In genomic region chr13:73062368-73062767, GRCh38 we compare ENCODE assay signal across 20 cellular contexts. TPM values are rescaled to one million over a fixed set of nuclear protein-coding genes. Genes with fewer than 3 reads are reported as not detected.
A peak's percentile ranks its signal among the peaks of the same experiment; 100 is the strongest.
DNase-seq lines count a peak whose midpoint lies in the region; ATAC-seq, FAIRE-seq and TF ChIP-seq lines count a peak whose summit lies in the region.
"Had no signal": no experiment of that assay in that cellular context is flagged by ENCODE, and none has a peak within 500 bp of the region (broad histone marks: within the 10 kb centered on the region; RNA-seq: fewer than 3 reads in every experiment).

No MANE protein-coding gene starts in this region.

- peak overlapping the region; percentile 83 for H3K4me2 ChIP-seq in keratinocyte (ENCODE audit: control insufficient read depth, extremely low read depth, insufficient read depth, low read depth, low read length)

- H3K4me1 Mint-ChIP-seq in activated T-cell treated with anti-CD3 and anti-CD28 coated beads, Interleukin-2, amount 50 U/mL, for 4 hours (ENCODE audit: low read depth): peaks cover 18% of the 10 kb centered on the region

- H3K27me3 ChIP-seq in keratinocyte (ENCODE audit: control insufficient read depth, extremely low read depth, insufficient read depth, low read length): no peaks in the 10 kb centered on the region
- H3K27me3 ChIP-seq in prostate gland (replicated peaks; ENCODE audit: insufficient read depth): no peaks in the 10 kb centered on the region
- H3K27me3 ChIP-seq: esophagus muscularis mucosa had no signal

- H3K9ac ChIP-seq in keratinocyte (ENCODE audit: control insufficient read depth, extremely low read depth, insufficient read depth, low read length): peak overlapping the region; percentile 96

- H3K36me3 ChIP-seq in keratinocyte (ENCODE audit: control insufficient read depth in 2 of 2, extremely low read depth in 1 of 2, insufficient read depth in 2 of 2, low read length in 2 of 2) (peaks cover 8 to 33% of the 10 kb centered on the region in 2 experiments), prostate gland (no peaks in the 10 kb centered on the region)

- no peaks in the 10 kb centered on the region for H3K36me3 Mint-ChIP-seq in activated T-cell treated with anti-CD3 and anti-CD28 coated beads, Interleukin-2, amount 50 U/mL, for 4 hours (ENCODE audit: insufficient read depth)
- H3K36me3 Mint-ChIP-seq: IgD-negative memory B cell had no signal

- H3K27ac ChIP-seq in keratinocyte (ENCODE audit: control insufficient read depth, insufficient read depth, low read length) (peak overlapping the region; percentile 97), prostate gland (peak overlapping the region; percentile 85 to 89)
- H3K27ac ChIP-seq: 22Rv1, esophagus muscularis mucosa had no signal

- no peaks in the 10 kb centered on the region for H3K9me1 ChIP-seq in keratinocyte (ENCODE audit: control insufficient read depth, extremely low read depth, insufficient read depth, low read length)

- H3K4me3 ChIP-seq in keratinocyte (ENCODE audit: control insufficient read depth in 2 of 3, extremely low read depth in 1 of 3, insufficient read depth in 2 of 3, low read depth in 1 of 3, low read length in 3 of 3) (peak overlapping the region; percentile 71 to 97 (median 94)), prostate gland (peak overlapping the region in 1 of 2 donors; percentile 88)

- no peaks in the 10 kb centered on the region for H3K9me3 Mint-ChIP-seq in activated T-cell treated with anti-CD3 and anti-CD28 coated beads, Interleukin-2, amount 50 U/mL, for 4 hours
- H3K9me3 Mint-ChIP-seq: IgD-negative memory B cell had no signal

- dilution Hi-C loops in keratinocyte (cut with MboI; ENCODE audit: extremely low pct_ligation_motif_present, low sequenced_read_pairs): no loop called here

- H3K4me3 Mint-ChIP-seq in activated T-cell treated with anti-CD3 and anti-CD28 coated beads, Interleukin-2, amount 50 U/mL, for 4 hours: no peak overlapping the region

- ATAC-seq in activated T-cell treated with anti-CD3 and anti-CD28 coated beads, Interleukin-2, amount 50 U/mL, for 4 hours: no peak
- ATAC-seq: mucosa of descending colon had no signal

- H2AFZ ChIP-seq in keratinocyte (ENCODE audit: control insufficient read depth, low read length): no peak overlapping the region

- H3K27me3 Mint-ChIP-seq in activated T-cell treated with anti-CD3 and anti-CD28 coated beads, Interleukin-2, amount 50 U/mL, for 4 hours (ENCODE audit: low read depth): peaks cover 10% of the 10 kb centered on the region

- peaks cover 92% of the 10 kb centered on the region for H3K79me2 ChIP-seq in keratinocyte (ENCODE audit: control insufficient read depth, insufficient read depth, low read length)

- H3K4me1 ChIP-seq in keratinocyte (ENCODE audit: control insufficient read depth, extremely low read depth, insufficient read depth, low read length) (peaks cover 50% of the 10 kb centered on the region), prostate gland (replicated peaks) (peaks cover 5% of the 10 kb centered on the region)

- H4K20me1 ChIP-seq in keratinocyte (ENCODE audit: control insufficient read depth, extremely low read depth, insufficient read depth, low read length): peaks cover 7% of the 10 kb centered on the region

- WGBS in prostate gland: 68% methylated on average over 6 of the region's 6 CpGs

- no peaks in the 10 kb centered on the region for H3K9me3 ChIP-seq in keratinocyte (ENCODE audit: control insufficient read depth, low read depth, low read length)
- no peaks in the 10 kb centered on the region for H3K9me3 ChIP-seq in prostate gland
- H3K9me3 ChIP-seq: esophagus muscularis mucosa, mucosa of descending colon had no signal

- TF ChIP-seq CTCF in keratinocyte (optimal IDR thresholded peaks at IDR 0.05 in 1 of 3, IDR thresholded peaks at IDR 0.05 in 1 of 3, conservative IDR thresholded peaks at IDR 0.05 in 1 of 3; ENCODE audit: extremely low read depth in 1 of 3, insufficient read depth in 2 of 3, low read length in 3 of 3) (no peak), prostate gland (IDR thresholded peaks at IDR 0.05) (no peak)

- DNase-seq in NCI-H748 (lab: John Stamatoyannopoulos, UW; ENCODE audit: unreplicated experiment): peak; percentile 22
- no peak for DNase-seq in NCI-H748 treated with DMSO at 0.1 percent for 48 hours (lab: John Stamatoyannopoulos, UW)
- DNase-seq in keratinocyte (ENCODE audit: low read depth, low spot score): no peak
- no peak for DNase-seq in prostate gland (ENCODE audit: low spot score)
- DNase-seq in activated naive CD4-positive, alpha-beta T cell treated with anti-CD3 and anti-CD28 coated beads, Interleukin-2, amount 50 U/mL, for 16 hours: no peak
- DNase-seq in central memory CD4-positive, alpha-beta T cell: no peak
- no peak for DNase-seq in activated T-cell treated with anti-CD3 and anti-CD28 coated beads, Interleukin-2, amount 50 U/mL, for 4 hours
- no peak for DNase-seq in mesenteric fat pad (ENCODE audit: low spot score)
- DNase-seq: activated gamma-delta T cell treated with Interleukin-2 at 50 U/mL for 16 hours, aorta, C1 segment of cervical spinal cord, cortex of kidney, DND-41, NCI-H2081, NCI-H524 treated with DMSO at 0.1 percent for 48 hours, T1000 had no signal

- TF ChIP-seq POLR2A in prostate gland (IDR thresholded peaks at IDR 0.05): no peak

- peak; percentile 39 for FAIRE-seq in keratinocyte (lab: Jason Lieb, UNC)

- intact Hi-C loops in prostate gland (cut with DNase I): no loop called here

RNA-seq across cellular contexts. Expression of gene KLF5, which starts 3.6 kb away (rescaled TPM):
- polyA plus RNA-seq in keratinocyte: 144 to 175 TPM (median 162 TPM) in 3 replicates
- polyA plus RNA-seq in keratinocyte (2011; ENCODE audit: low read depth): 58.1 TPM
- 85.1 and 128 TPM in 2 replicates for polyA plus RNA-seq in keratinocyte (2011; cell fraction: cytosol; rRNA removed)
- 225 and 256 TPM in 2 replicates for polyA plus RNA-seq in keratinocyte (2011; cell fraction: nucleus; rRNA removed)
- polyA plus RNA-seq in keratinocyte (2012; ENCODE audit: low replicate concordance): 63.4 and 116 TPM in 2 replicates
- 175 to 368 TPM (median 282 TPM) in 3 replicates for polyA minus RNA-seq in keratinocyte
- polyA minus RNA-seq in keratinocyte (2011; cell fraction: cytosol; rRNA and poly(A)+ RNA removed): 100 TPM
- polyA minus RNA-seq in keratinocyte (2011; cell fraction: nucleus; rRNA and poly(A)+ RNA removed): 146 and 228 TPM in 2 replicates
- total RNA-seq in prostate gland (10 to 100 TPM; 42.3 to 50.6 TPM), mesenteric fat pad (1.2 TPM)
- 1 to 10 TPM; 2.2 to 4.3 (median 2.4) TPM for total RNA-seq in activated T-cell treated with anti-CD3 and anti-CD28 coated beads, Interleukin-2, amount 50 U/mL, for 4 hours
- polyA plus RNA-seq: IgD-negative memory B cell had no signal

Comparison
In these comparisons a context has a peak if more than half of its experiments do, and no peak if none do; other contexts are left out.
1. RNA of gene KLF5, which starts 3.6 kb away (total RNA-seq): 42.3 to 50.6 TPM in prostate gland; 2.2 to 4.3 TPM in activated T-cell treated with anti-CD3 and anti-CD28 coated beads, Interleukin-2, amount 50 U/mL, for 4 hours and 1.2 TPM in mesenteric fat pad (single experiment); every median in the first group is over 4 times any median in the second.